In genomic region chr11:57514538-57515331, GRCh38 we compare ENCODE assay signal across 8 cellular contexts. TPM values are rescaled to one million over a fixed set of nuclear protein-coding genes. Genes with fewer than 3 reads are reported as not detected.
DNase-seq lines count a peak whose midpoint lies in the region; ATAC-seq and TF ChIP-seq lines count a peak whose summit lies in the region.

No MANE protein-coding gene starts in this region.

- no peaks in the 10 kb centered on the region for H3K27me3 ChIP-seq in PC-3 (ENCODE audit: low read length)
- no peaks in the 10 kb centered on the region for H3K27me3 ChIP-seq in rectal smooth muscle tissue (ENCODE audit: control insufficient read depth, insufficient read depth, low read length)

- ATAC-seq in HG03103 (IDR thresholded peaks at IDR 0.05; ENCODE audit: low read depth, unreplicated experiment): peak; percentile 39
- peak; percentile 59 for ATAC-seq in PC-3

- DNase-seq in PC-3 (peak; percentile 54), cardiac septum (ENCODE audit: low spot score) (peak; percentile 86), SW 1271 (lab: John Stamatoyannopoulos, UW) (no peak)
- DNase-seq in activated naive CD4-positive, alpha-beta T cell treated with anti-CD3 and anti-CD28 coated beads for 36 hours: peak; percentile 68

- H3K4me2 ChIP-seq in PC-3 (ENCODE audit: low read length): peak overlapping the region; percentile 100

- H3K4me1 Mint-ChIP-seq in activated naive CD4-positive, alpha-beta T cell treated with anti-CD3 and anti-CD28 coated beads for 36 hours (ENCODE audit: low read depth): peaks cover 32% of the 10 kb centered on the region

- peaks cover 5% of the 10 kb centered on the region for H3K36me3 Mint-ChIP-seq in activated naive CD4-positive, alpha-beta T cell treated with anti-CD3 and anti-CD28 coated beads for 36 hours (ENCODE audit: low read depth)

- H3K9me3 ChIP-seq in PC-3 (ENCODE audit: low read length): no peaks in the 10 kb centered on the region

- TF ChIP-seq POLR2A in GM18526 (IDR thresholded peaks at IDR 0.05; ENCODE audit: extremely low read depth, insufficient read length): peak; percentile 23

- intact Hi-C loops in PC-3 (cut with micrococcal nuclease) (no loop called here), cardiac septum (cut with DNase I) (no loop called here)
- intact Hi-C loops in activated naive CD4-positive, alpha-beta T cell treated with anti-CD3 and anti-CD28 coated beads for 36 hours (cut with micrococcal nuclease): loop anchor here (1.0 kb wide), 3 partner anchors 16 to 56 kb away; partner anchors contain the start of gene TIMM10

- no peaks in the 10 kb centered on the region for H3K9me3 Mint-ChIP-seq in activated naive CD4-positive, alpha-beta T cell treated with anti-CD3 and anti-CD28 coated beads for 36 hours

- H3K27me3 Mint-ChIP-seq in activated naive CD4-positive, alpha-beta T cell treated with anti-CD3 and anti-CD28 coated beads for 36 hours (ENCODE audit: low read depth): no peaks in the 10 kb centered on the region

- H4K20me1 ChIP-seq in PC-3 (ENCODE audit: low read length): no peaks in the 10 kb centered on the region

- peak overlapping the region; percentile 98 for H3K4me3 Mint-ChIP-seq in activated naive CD4-positive, alpha-beta T cell treated with anti-CD3 and anti-CD28 coated beads for 36 hours

- no peaks in the 10 kb centered on the region for H3K9me2 ChIP-seq in PC-3 (replicated peaks; ENCODE audit: low read length)

- TF ChIP-seq CTCF in 22Rv1 (IDR thresholded peaks at IDR 0.05): no peak
- TF ChIP-seq CTCF in PC-3 (conservative IDR thresholded peaks at IDR 0.05; ENCODE audit: low read depth, low read length): no peak

- H3K4me1 ChIP-seq in PC-3 (ENCODE audit: insufficient read depth, low read length) (peaks cover 9% of the 10 kb centered on the region), rectal smooth muscle tissue (ENCODE audit: control insufficient read depth, insufficient read depth, low read length) (peaks cover 4% of the 10 kb centered on the region)

- POLR2A ChIA-PET in PC-3 (lab: Charles Lee; ENCODE audit: unreplicated experiment): interaction anchor here (0.5 kb wide), 1 partner anchor 276 kb away, joined by 3 read pairs; no protein-coding TSS in a partner anchor

- peak overlapping the region; percentile 51 for H3K27ac ChIP-seq in 22Rv1
- no peak overlapping the region for H3K27ac ChIP-seq in PC-3 (ENCODE audit: low read length)
- peak overlapping the region; percentile 29 for H3K27ac ChIP-seq in rectal smooth muscle tissue (ENCODE audit: low read depth, low read length)

- no peaks in the 10 kb centered on the region for H3K79me2 ChIP-seq in PC-3 (ENCODE audit: low read length)

- no TSS peak for BruUV-seq in PC-3 (replicated peaks; lab: Mats Ljungman, UMichigan)

- H3K9ac ChIP-seq in PC-3 (ENCODE audit: low read length): peak overlapping the region; percentile 62
- H3K9ac ChIP-seq in rectal smooth muscle tissue (ENCODE audit: low read length): peak overlapping the region; percentile 19

- H3K4me3 ChIP-seq in PC-3 (ENCODE audit: low read length) (peak overlapping the region; percentile 94), rectal smooth muscle tissue (ENCODE audit: low read length) (peak overlapping the region; percentile 88)

- H3K36me3 ChIP-seq in PC-3 (ENCODE audit: low read depth, low read length) (no peaks in the 10 kb centered on the region), rectal smooth muscle tissue (ENCODE audit: control insufficient read depth, insufficient read depth, low read length) (no peaks in the 10 kb centered on the region)

- peak overlapping the region; percentile 91 for H3K27ac Mint-ChIP-seq in activated naive CD4-positive, alpha-beta T cell treated with anti-CD3 and anti-CD28 coated beads for 36 hours

- CTCF ChIA-PET in PC-3 (lab: Charles Lee): interaction anchor here (0.6 to 1.1 kb wide), 2 partner anchors 56 to 130 kb away, joined by 4 read pairs; no protein-coding TSS in a partner anchor
- CTCF ChIA-PET in activated naive CD4-positive, alpha-beta T cell treated with anti-CD3 and anti-CD28 coated beads for 36 hours (lab: Charles Lee): interaction anchor here (1.4 to 7.4 kb wide), 5 partner anchors 13 to 169 kb away, joined by 3 to 144 read pairs (median 19); partner anchors contain the start of gene TIMM10

- no peaks in the 10 kb centered on the region for H3F3A ChIP-seq in PC-3 (ENCODE audit: low read length, unreplicated experiment)

- peak overlapping the region; percentile 83 for H2AFZ ChIP-seq in PC-3 (ENCODE audit: low read length)

RNA-seq across cellular contexts. Expression of gene SLC43A1, which starts 0.8 kb away (rescaled TPM):
- total RNA-seq in PC-3 (2014; rRNA removed): 7.4 and 12.4 TPM in 2 replicates
- total RNA-seq in activated naive CD4-positive, alpha-beta T cell treated with anti-CD3 and anti-CD28 coated beads for 36 hours: 10 to 100 TPM; 26.5 to 29.7 TPM
- 2.0 TPM for total RNA-seq in cardiac septum

RNA-seq across cellular contexts. Expression of gene TIMM10, which starts 15.8 kb away (rescaled TPM):
- 233 and 313 TPM in 2 replicates for total RNA-seq in PC-3 (2014; rRNA removed)
- total RNA-seq in activated naive CD4-positive, alpha-beta T cell treated with anti-CD3 and anti-CD28 coated beads for 36 hours: 100 to 1,000 TPM; 131 to 136 TPM
- 71.6 TPM for total RNA-seq in cardiac septum

RNA-seq across cellular contexts. Expression of gene SMTNL1, which starts 22.7 kb away (rescaled TPM):
- total RNA-seq in PC-3 (2014; rRNA removed): not detected in 2 replicates
- not detected for total RNA-seq in activated naive CD4-positive, alpha-beta T cell treated with anti-CD3 and anti-CD28 coated beads for 36 hours
- total RNA-seq in cardiac septum: not detected

RNA-seq across cellular contexts. Expression of gene UBE2L6, which starts 52.7 kb away (rescaled TPM):
- total RNA-seq in PC-3 (2014; rRNA removed) (16.5 and 17.3 TPM in 2 replicates), cardiac septum (15.8 TPM)
- 100 to 1,000 TPM; 187 to 194 TPM for total RNA-seq in activated naive CD4-positive, alpha-beta T cell treated with anti-CD3 and anti-CD28 coated beads for 36 hours

RNA-seq across cellular contexts. Expression of gene RTN4RL2, which starts 54.4 kb away (rescaled TPM):
- total RNA-seq in PC-3 (2014; rRNA removed) (3.5 and 6.5 TPM in 2 replicates), cardiac septum (0.73 TPM)
- total RNA-seq in activated naive CD4-positive, alpha-beta T cell treated with anti-CD3 and anti-CD28 coated beads for 36 hours: under 1 TPM; 0.74 to 0.99 TPM

Comparison
In these comparisons a context has a peak if more than half of its experiments do, and no peak if none do; other contexts are left out.
1. DNase-seq: peak in PC-3 (single experiment), activated naive CD4-positive, alpha-beta T cell treated with anti-CD3 and anti-CD28 coated beads for 36 hours (single experiment) and cardiac septum (single experiment); none in SW 1271 (0 of 2).